ENCODE assay signal across 2 cellular contexts in genomic region chr6:25014375-25014774, GRCh38.
TF ChIP-seq lines count a peak whose summit lies in the region.

No MANE protein-coding gene starts in this region.

TF ChIP-seq in GM12878, 131 proteins besides CTCF, POLR2A, EP300 and RAD21 (continued from another document and continues in another):
- TF ChIP-seq BCL3 (IDR thresholded peaks at IDR 0.05; ENCODE audit: borderline replicate concordance, insufficient read depth, low read depth, low read length, poor library complexity, severe bottlenecking), result no peak
- TF ChIP-seq ZNF592 (IDR thresholded peaks at IDR 0.05), result no peak
- no peak for TF ChIP-seq TCF7 (IDR thresholded peaks at IDR 0.05; ENCODE audit: borderline replicate concordance)
- TF ChIP-seq RAD51 (IDR thresholded peaks at IDR 0.05), result no peak
- TF ChIP-seq SPI1 (IDR thresholded peaks at IDR 0.05; ENCODE audit: borderline replicate concordance, insufficient read depth, low read depth, low read length), result peak; percentile 61; the same call in 1 of the 2 replicates
- TF ChIP-seq RFX5 (IDR thresholded peaks at IDR 0.05; ENCODE audit: low read depth, low read length), result no peak
- TF ChIP-seq BCL11A (IDR thresholded peaks at IDR 0.05; ENCODE audit: low read depth, low read length), result no peak
- no peak for TF ChIP-seq NFIC (IDR thresholded peaks at IDR 0.05; ENCODE audit: low read depth, low read length)
- TF ChIP-seq ASH2L (IDR thresholded peaks at IDR 0.05; ENCODE audit: borderline replicate concordance, low read depth), result no peak
- TF ChIP-seq SUZ12 (IDR thresholded peaks at IDR 0.05; ENCODE audit: unreplicated experiment), result no peak
- no peak for TF ChIP-seq ELK1 (IDR thresholded peaks at IDR 0.05; ENCODE audit: low read depth, low read length)
- no peak for TF ChIP-seq SKIL (IDR thresholded peaks at IDR 0.05; ENCODE audit: low read depth, poor library complexity, severe bottlenecking)
- TF ChIP-seq MEF2B (IDR thresholded peaks at IDR 0.05; ENCODE audit: partially characterized antibody, poor library complexity, severe bottlenecking), result peak; percentile 10
- TF ChIP-seq ESRRA (IDR thresholded peaks at IDR 0.05; ENCODE audit: low read length), result no peak
- TF ChIP-seq CEBPB (IDR thresholded peaks at IDR 0.05; ENCODE audit: borderline replicate concordance in 1 of 2, low read depth in 2 of 2, low read length in 2 of 2), result no peak
- peak; percentile 55 for TF ChIP-seq IKZF1 (conservative IDR thresholded peaks at IDR 0.05)
- TF ChIP-seq TBL1XR1 (IDR thresholded peaks at IDR 0.05; ENCODE audit: low read depth, low read length), result no peak
- no peak for TF ChIP-seq MLLT1 (IDR thresholded peaks at IDR 0.05)
- TF ChIP-seq EED (IDR thresholded peaks at IDR 0.05; ENCODE audit: low read depth), result no peak
- TF ChIP-seq CHD1 (IDR thresholded peaks at IDR 0.05; ENCODE audit: low read depth, low read length), result no peak

TF ChIP-seq in GM23338, 12 proteins besides CTCF, POLR2A, EP300 and RAD21 (continued from another document):
- TF ChIP-seq ZNF462 (CRISPR knock-in tag; IDR thresholded peaks at IDR 0.05) (no peak), STAT1 (IDR thresholded peaks at IDR 0.05; ENCODE audit: unreplicated experiment) (no peak), EZH2phosphoT487 (IDR thresholded peaks at IDR 0.05; ENCODE audit: unreplicated experiment) (no peak), ZNF114 (CRISPR knock-in tag; IDR thresholded peaks at IDR 0.05) (no peak), ETS1 (IDR thresholded peaks at IDR 0.05) (no peak), JUNB (IDR thresholded peaks at IDR 0.05; ENCODE audit: unreplicated experiment) (no peak), EZH2 (IDR thresholded peaks at IDR 0.05; ENCODE audit: low read depth, unreplicated experiment) (no peak), CREB1 (CRISPR knock-in tag; IDR thresholded peaks at IDR 0.05; ENCODE audit: low read depth) (no peak), ZNF331 (CRISPR knock-in tag; IDR thresholded peaks at IDR 0.05; ENCODE audit: low read depth) (no peak), POLR2AphosphoS5 (IDR thresholded peaks at IDR 0.05; ENCODE audit: low read depth) (no peak), REST (IDR thresholded peaks at IDR 0.05; ENCODE audit: unreplicated experiment) (no peak)
